Comparison of ENCODE assay signal across 8 cellular contexts in genomic region chr1:45687014-45687752, GRCh38. TPM values are rescaled to one million over a fixed set of nuclear protein-coding genes. Genes with fewer than 3 reads are reported as not detected.
DNase-seq lines count a peak whose midpoint lies in the region; ATAC-seq and TF ChIP-seq lines count a peak whose summit lies in the region.

No MANE protein-coding gene starts in this region.

- TF ChIP-seq CTCF in H9 (conservative IDR thresholded peaks at IDR 0.05) (no peak), fibroblast of the aortic adventitia (IDR thresholded peaks at IDR 0.05; ENCODE audit: insufficient read depth, low read length) (no peak)

- H3K4me3 Mint-ChIP-seq in H9 = peak overlapping the region; percentile 99 to 100
- peak overlapping the region; percentile 99 for H3K4me3 Mint-ChIP-seq in natural killer cell treated with Interleukin-12 subunit alpha and Interleukin-12 subunit beta and Interleukin-15 and Interleukin-18, amount 100 ng/mL, for 72 hours

- no peak overlapping the region for H3K56ac ChIP-seq in H9 (ENCODE audit: insufficient read length, low read depth, low read length)

- peak overlapping the region; percentile 78 for H3K18ac ChIP-seq in H9 (ENCODE audit: insufficient read length, low read depth, low read length)

- H2AK5ac ChIP-seq in H9 (ENCODE audit: insufficient read length, low read length) = no peak overlapping the region

- peak overlapping the region; percentile 84 for H3K27ac ChIP-seq in H9 (ENCODE audit: insufficient read length, low read depth, low read length)

- no peak overlapping the region for H3T11ph ChIP-seq in H9 (ENCODE audit: low read length)

- no peak overlapping the region for H2BK120ac ChIP-seq in H9 (ENCODE audit: low read depth, low read length, poor library complexity, severe bottlenecking)

- H3K9ac ChIP-seq in ES-I3 (ENCODE audit: low read depth, low read length) (peak overlapping the region; percentile 98), H9 (ENCODE audit: extremely low read depth, insufficient read length, low read length) (peak overlapping the region; percentile 88)

- no peak overlapping the region for H4K8ac ChIP-seq in H9 (replicated peaks; ENCODE audit: insufficient read length, low read depth, low read length)

- H2BK15ac ChIP-seq in H9 (ENCODE audit: low read depth, low read length) = no peak overlapping the region

- peak; percentile 84 for TF ChIP-seq POLR2A in Raji (IDR thresholded peaks at IDR 0.05; ENCODE audit: insufficient read depth, low read depth, low read length)

- H4K20me1 ChIP-seq in H9 (ENCODE audit: control insufficient read depth, insufficient read depth, insufficient read length) = no peaks in the 10 kb centered on the region

- peak; percentile 94 for ATAC-seq in natural killer cell treated with Interleukin-12 subunit alpha and Interleukin-12 subunit beta and Interleukin-15 and Interleukin-18, amount 100 ng/mL, for 72 hours
- peak; percentile 94 for ATAC-seq in stimulated activated naive CD8-positive, alpha-beta T cell treated with anti-CD3 and anti-CD28 coated beads, Interleukin-15, Interleukin-2, amounts not matched to agents 100 U/mL and 50 U/mL, for 24 hours

- H3K79me1 ChIP-seq in H9 (ENCODE audit: insufficient read depth, low read depth, low read length, poor library complexity, severe bottlenecking) = no peaks in the 10 kb centered on the region

- H3K23ac ChIP-seq in H9 (ENCODE audit: insufficient read length, low read depth, low read length) = no peak overlapping the region

- peaks cover 27 to 32% of the 10 kb centered on the region in 2 experiments for H3K4me1 Mint-ChIP-seq in H9
- peaks cover 30 to 37% of the 10 kb centered on the region in 2 donors for H3K4me1 Mint-ChIP-seq in natural killer cell treated with Interleukin-12 subunit alpha and Interleukin-12 subunit beta and Interleukin-15 and Interleukin-18, amount 100 ng/mL, for 72 hours (ENCODE audit: low read depth in 2 of 2)

- peak overlapping the region; percentile 17 for H2BK12ac ChIP-seq in H9 (ENCODE audit: insufficient read length, low read depth, low read length)

- no peak overlapping the region for H2AFZ ChIP-seq in H9 (ENCODE audit: low read length)

- H3K27me3 ChIP-seq in H9 (ENCODE audit: insufficient read depth, low read length) = no peaks in the 10 kb centered on the region

- no peak overlapping the region for H4K91ac ChIP-seq in H9 (ENCODE audit: insufficient read length, low read depth, low read length)

- peaks cover 0 to 2% of the 10 kb centered on the region in 2 experiments; a peak in 1 of 5 replicates for H3K9me3 Mint-ChIP-seq in H9
- no peaks in the 10 kb centered on the region for H3K9me3 Mint-ChIP-seq in natural killer cell treated with Interleukin-12 subunit alpha and Interleukin-12 subunit beta and Interleukin-15 and Interleukin-18, amount 100 ng/mL, for 72 hours

- H3K36me3 Mint-ChIP-seq in H9 (ENCODE audit: insufficient read depth in 1 of 3, low read depth in 3 of 3) = peaks cover 2 to 23% (median 17%) of the 10 kb centered on the region in 3 experiments; a peak in 6 of 7 replicates
- peaks cover 7% of the 10 kb centered on the region for H3K36me3 Mint-ChIP-seq in natural killer cell treated with Interleukin-12 subunit alpha and Interleukin-12 subunit beta and Interleukin-15 and Interleukin-18, amount 100 ng/mL, for 72 hours

- H4K5ac ChIP-seq in H9 (ENCODE audit: insufficient read length, low read depth, low read length) = no peak overlapping the region

- peaks cover 11% of the 10 kb centered on the region for H3K4me1 ChIP-seq in ES-I3 (ENCODE audit: insufficient read depth, low read length)
- peaks cover 2% of the 10 kb centered on the region; the same call in 1 of the 2 replicates for H3K4me1 ChIP-seq in H9 (ENCODE audit: insufficient read depth, low read length)

- H3K4me3 ChIP-seq in fibroblast of the aortic adventitia (ENCODE audit: low read depth, low read length) = peak overlapping the region; percentile 97

- H2BK20ac ChIP-seq in H9 (ENCODE audit: low read depth, low read length, poor library complexity, severe bottlenecking) = no peak overlapping the region

- DNase-seq in H9 (peak; percentile 98), M059J (ENCODE audit: low read depth) (peak; percentile 99), fibroblast of the aortic adventitia (ENCODE audit: low read depth) (peak; percentile 98)
- DNase-seq in activated effector memory CD4-positive, alpha-beta T cell treated with anti-CD3 and anti-CD28 coated beads, Interleukin-2, amount 50 U/mL, for 16 hours = peak; percentile 99
- peak; percentile 99 for DNase-seq in natural killer cell treated with Interleukin-12 subunit alpha and Interleukin-12 subunit beta and Interleukin-15 and Interleukin-18, amount 100 ng/mL, for 72 hours (ENCODE audit: low spot score)
- DNase-seq in stimulated activated naive CD8-positive, alpha-beta T cell treated with anti-CD3 and anti-CD28 coated beads, Interleukin-15, Interleukin-2, amounts not matched to agents 100 U/mL and 50 U/mL, for 24 hours = peak; percentile 95

- H3K79me2 ChIP-seq in H9 (ENCODE audit: insufficient read depth, low read length) = peaks cover 27% of the 10 kb centered on the region; the same call in 1 of the 2 replicates

- no peak overlapping the region for H3K4ac ChIP-seq in H9 (ENCODE audit: low read depth, low read length)

- peaks cover 10% of the 10 kb centered on the region for H3K23me2 ChIP-seq in H9 (ENCODE audit: insufficient read length, low read depth, low read length, poor library complexity, severe bottlenecking)

- WGBS in H9 (ENCODE audit: extremely low coverage, insufficient read length, low lambda C conversion rate) = no CpG with 5 or more reads among the region's 44 CpGs

- peak overlapping the region; percentile 99 to 100 (median 100) for H3K27ac Mint-ChIP-seq in H9
- peak overlapping the region; percentile 100 for H3K27ac Mint-ChIP-seq in natural killer cell treated with Interleukin-12 subunit alpha and Interleukin-12 subunit beta and Interleukin-15 and Interleukin-18, amount 100 ng/mL, for 72 hours

- no peak overlapping the region for H2BK5ac ChIP-seq in H9 (ENCODE audit: insufficient read length, low read length)

- H3K27me3 Mint-ChIP-seq in H9 (ENCODE audit: low read depth) = no peaks in the 10 kb centered on the region
- H3K27me3 Mint-ChIP-seq in natural killer cell treated with Interleukin-12 subunit alpha and Interleukin-12 subunit beta and Interleukin-15 and Interleukin-18, amount 100 ng/mL, for 72 hours = no peaks in the 10 kb centered on the region

- H3K4me2 ChIP-seq in H9 (ENCODE audit: insufficient read depth, insufficient read length, low read length) = peak overlapping the region; percentile 92

- no peaks in the 10 kb centered on the region for H3K9me3 ChIP-seq in ES-I3 (ENCODE audit: control insufficient read depth, insufficient read depth, low read length)
- no peaks in the 10 kb centered on the region for H3K9me3 ChIP-seq in H9 (ENCODE audit: control insufficient read depth, low read depth, low read length)

- peak overlapping the region; percentile 65 for H3K14ac ChIP-seq in H9 (ENCODE audit: insufficient read depth, low read length)

- H3K36me3 ChIP-seq in ES-I3 (ENCODE audit: insufficient read depth, low read length) = no peaks in the 10 kb centered on the region

RNA-seq across cellular contexts. Expression of gene TMEM69, which starts 0.8 kb away (rescaled TPM):
- total RNA-seq in H9 (2021) (29.1 and 30.7 TPM in 2 replicates), fibroblast of the aortic adventitia (ENCODE audit: low replicate concordance) (6.3 and 24.4 TPM in 2 replicates)
- 35.8 and 37.6 TPM in 2 replicates for total RNA-seq in M059J (2014; rRNA removed; shearing (Covaris generic))
- total RNA-seq in natural killer cell treated with Interleukin-12 subunit alpha and Interleukin-12 subunit beta and Interleukin-15 and Interleukin-18, amount 100 ng/mL, for 72 hours = 10 to 100 TPM; 18.7 to 19.4 TPM

RNA-seq across cellular contexts. Expression of gene GPBP1L1, which starts 0.8 kb away (rescaled TPM):
- 101 and 115 TPM in 2 replicates for total RNA-seq in H9 (2021)
- 140 and 145 TPM in 2 replicates for total RNA-seq in M059J (2014; rRNA removed; shearing (Covaris generic))
- 119 and 143 TPM in 2 replicates for total RNA-seq in fibroblast of the aortic adventitia (ENCODE audit: low replicate concordance)
- 100 to 1,000 TPM; 100 to 140 TPM for total RNA-seq in natural killer cell treated with Interleukin-12 subunit alpha and Interleukin-12 subunit beta and Interleukin-15 and Interleukin-18, amount 100 ng/mL, for 72 hours

Comparison
In these comparisons a context has a peak if more than half of its experiments do, and no peak if none do; other contexts are left out.
1. Peak in every context shown above with its lines: DNase-seq, ATAC-seq, H3K4me3 ChIP-seq and H3K27ac ChIP-seq.